Comparison of ENCODE assay signal across 14 cellular contexts in genomic region chr3:179589143-179589542, GRCh38. TPM values are rescaled to one million over a fixed set of nuclear protein-coding genes. Genes with fewer than 3 reads are reported as not detected.
DNase-seq lines count a peak whose midpoint lies in the region; ATAC-seq, FAIRE-seq and TF ChIP-seq lines count a peak whose summit lies in the region.
"Had no signal": no experiment of that assay in that cellular context is flagged by ENCODE, and none has a peak within 500 bp of the region (broad histone marks: within the 10 kb centered on the region; RNA-seq: fewer than 3 reads in every experiment).

No MANE protein-coding gene starts in this region.

- no peaks in the 10 kb centered on the region for H3K9me3 Mint-ChIP-seq in astrocyte (ENCODE audit: unreplicated experiment)
- H3K9me3 Mint-ChIP-seq in stimulated activated naive CD8-positive, alpha-beta T cell treated with anti-CD3 and anti-CD28 coated beads, Interleukin-15, Interleukin-2, amounts not matched to agents 100 ng/mL and 50 ng/mL, for 24 hours, result no peaks in the 10 kb centered on the region

- no peaks in the 10 kb centered on the region for H3K79me2 ChIP-seq in HepG2 (ENCODE audit: insufficient read depth, low read length)
- H3K79me2 ChIP-seq in astrocyte (ENCODE audit: insufficient read depth, low read length), result no peaks in the 10 kb centered on the region

- POLR2A ChIA-PET in HepG2 (lab: Yijun Ruan, JAX), result interaction anchor here (0.8 kb wide), 1 partner anchor 16 kb away, joined by 4 read pairs; the partner anchor contains the start of gene NDUFB5

- in situ Hi-C loops in HepG2 (cut with HindIII; ENCODE audit: extremely low pct_ligation_motif_present, low pct_unique_long_range_greater_than_20kb), result no loop called here

- H3K27ac ChIP-seq in HepG2 (ENCODE audit: extremely low read length, insufficient read depth, low read length) (no peak overlapping the region), right lobe of liver (no peak overlapping the region), astrocyte (ENCODE audit: low read depth, low read length) (no peak overlapping the region), substantia nigra (ENCODE audit: low read depth, low read length, poor library complexity, severe bottlenecking) (no peak overlapping the region), aorta (ENCODE audit: low read depth in 1 of 2, low read length in 2 of 2) (no peak overlapping the region)
- H3K27ac ChIP-seq: gastroesophageal sphincter had no signal

- TF ChIP-seq EP300 in HepG2 (IDR thresholded peaks at IDR 0.05; ENCODE audit: low read depth in 2 of 2, low read length in 2 of 2), result no peak
- no peak for TF ChIP-seq EP300 in HepG2 (CRISPR knock-in tag; IDR thresholded peaks at IDR 0.05; ENCODE audit: borderline replicate concordance)

- H4K20me1 ChIP-seq in HepG2 (ENCODE audit: insufficient read depth, low read length) (no peaks in the 10 kb centered on the region), astrocyte (ENCODE audit: insufficient read depth, low read length) (no peaks in the 10 kb centered on the region)

- TF ChIP-seq RAD21 in HepG2 (CRISPR knock-in tag; IDR thresholded peaks at IDR 0.05), result no peak

- no peak for TF ChIP-seq POLR2A in HepG2 (IDR thresholded peaks at IDR 0.05; ENCODE audit: insufficient read depth in 1 of 2, low read depth in 2 of 2, low read length in 2 of 2)
- no peak for TF ChIP-seq POLR2A in right lobe of liver (IDR thresholded peaks at IDR 0.05)

- H3K4me1 ChIP-seq in HepG2 (ENCODE audit: insufficient read depth, low read length), result no peaks in the 10 kb centered on the region
- H3K4me1 ChIP-seq in right lobe of liver, result no peaks in the 10 kb centered on the region
- H3K4me1 ChIP-seq in astrocyte (ENCODE audit: insufficient read depth, low read length), result no peaks in the 10 kb centered on the region
- no peaks in the 10 kb centered on the region for H3K4me1 ChIP-seq in aorta (ENCODE audit: control insufficient read depth in 1 of 2, insufficient read depth in 2 of 2, low read length in 2 of 2)

- H3K4me1 Mint-ChIP-seq in astrocyte (ENCODE audit: low read depth, unreplicated experiment), result no peaks in the 10 kb centered on the region
- H3K4me1 Mint-ChIP-seq in stimulated activated naive CD8-positive, alpha-beta T cell treated with anti-CD3 and anti-CD28 coated beads, Interleukin-15, Interleukin-2, amounts not matched to agents 100 ng/mL and 50 ng/mL, for 24 hours (ENCODE audit: low read depth), result peaks cover 12% of the 10 kb centered on the region

- CTCF ChIA-PET in HepG2 (lab: Yijun Ruan, JAX; ENCODE audit: low intra/inter-chr PET ratio, low total read pairs), result no interaction called here

- peaks cover 2% of the 10 kb centered on the region for H3K36me3 Mint-ChIP-seq in astrocyte (ENCODE audit: low read depth, unreplicated experiment)
- H3K36me3 Mint-ChIP-seq in stimulated activated naive CD8-positive, alpha-beta T cell treated with anti-CD3 and anti-CD28 coated beads, Interleukin-15, Interleukin-2, amounts not matched to agents 100 ng/mL and 50 ng/mL, for 24 hours (ENCODE audit: low read depth), result peaks cover 60% of the 10 kb centered on the region

- FAIRE-seq in HepG2 (lab: Jason Lieb, UNC) (no peak), astrocyte (lab: Jason Lieb, UNC) (no peak)
- FAIRE-seq: H1 had no signal

- H2AFZ ChIP-seq in HepG2 (ENCODE audit: low read length) (no peak overlapping the region), astrocyte (ENCODE audit: low read depth, low read length) (no peak overlapping the region)

- H3K9me3 ChIP-seq in HepG2 (ENCODE audit: low read length), result no peaks in the 10 kb centered on the region
- no peaks in the 10 kb centered on the region for H3K9me3 ChIP-seq in right lobe of liver
- no peaks in the 10 kb centered on the region for H3K9me3 ChIP-seq in astrocyte (ENCODE audit: insufficient read depth, low read depth, low read length)
- H3K9me3 ChIP-seq in aorta (ENCODE audit: control insufficient read depth, low read length), result no peaks in the 10 kb centered on the region
- H3K9me3 ChIP-seq: gastroesophageal sphincter had no signal

- intact Hi-C loops in HepG2 (cut with micrococcal nuclease; ENCODE audit: unreplicated experiment) (no loop called here), right lobe of liver (cut with DNase I) (no loop called here), aorta (cut with DNase I) (no loop called here)

- no peak overlapping the region for H3K27ac Mint-ChIP-seq in astrocyte (ENCODE audit: unreplicated experiment)
- H3K27ac Mint-ChIP-seq in stimulated activated naive CD8-positive, alpha-beta T cell treated with anti-CD3 and anti-CD28 coated beads, Interleukin-15, Interleukin-2, amounts not matched to agents 100 ng/mL and 50 ng/mL, for 24 hours, result peak overlapping the region; percentile 78

- no peak overlapping the region for H3K9ac ChIP-seq in HepG2 (ENCODE audit: insufficient read depth, low read depth, low read length)
- H3K9ac ChIP-seq in astrocyte (ENCODE audit: low read length), result no peak overlapping the region

- no peaks in the 10 kb centered on the region for H3K27me3 Mint-ChIP-seq in astrocyte (ENCODE audit: low read depth, unreplicated experiment)
- H3K27me3 Mint-ChIP-seq in stimulated activated naive CD8-positive, alpha-beta T cell treated with anti-CD3 and anti-CD28 coated beads, Interleukin-15, Interleukin-2, amounts not matched to agents 100 ng/mL and 50 ng/mL, for 24 hours, result no peaks in the 10 kb centered on the region

- no peak for TF ChIP-seq CTCF in HepG2 (CRISPR knock-in tag; IDR thresholded peaks at IDR 0.05)
- TF ChIP-seq CTCF in right lobe of liver (IDR thresholded peaks at IDR 0.05), result no peak
- no peak for TF ChIP-seq CTCF in astrocyte (IDR thresholded peaks at IDR 0.05; ENCODE audit: insufficient read depth, low read depth, low read length)

- ATAC-seq in HepG2, result no peak
- no peak for ATAC-seq in right lobe of liver
- peak; percentile 81 for ATAC-seq in HG02884 (IDR thresholded peaks at IDR 0.05; ENCODE audit: unreplicated experiment)
- no peak for ATAC-seq in aorta (ENCODE audit: low FRiP score)
- ATAC-seq: gastroesophageal sphincter had no signal

- H3K4me3 ChIP-seq in HepG2 (replicated peaks in 1 of 3; ENCODE audit: insufficient read depth in 1 of 3, low read depth in 2 of 3, low read length in 3 of 3), result no peak overlapping the region
- H3K4me3 ChIP-seq in right lobe of liver, result no peak overlapping the region
- H3K4me3 ChIP-seq in astrocyte (ENCODE audit: insufficient read depth, low read depth, low read length), result no peak overlapping the region
- no peak overlapping the region for H3K4me3 ChIP-seq in aorta (ENCODE audit: low read length in 2 of 2)
- H3K4me3 ChIP-seq: gastroesophageal sphincter had no signal

- H3K4me2 ChIP-seq in HepG2 (ENCODE audit: low read depth, low read length) (no peak overlapping the region), astrocyte (ENCODE audit: low read length) (no peak overlapping the region)

- TSS peak; percentile 19 for BruUV-seq in HepG2 (replicated peaks; lab: Mats Ljungman, UMichigan)

- H3K36me3 ChIP-seq in HepG2 (replicated peaks in 1 of 2; ENCODE audit: control insufficient read depth in 1 of 2, insufficient read depth in 2 of 2, low read length in 2 of 2), result peaks cover 5 to 70% of the 10 kb centered on the region in 2 experiments
- H3K36me3 ChIP-seq in right lobe of liver, result peaks cover 0 to 73% (median 26%) of the 10 kb centered on the region in 4 donors
- H3K36me3 ChIP-seq in astrocyte (ENCODE audit: insufficient read depth, low read length), result peaks cover 65% of the 10 kb centered on the region
- H3K36me3 ChIP-seq in aorta (ENCODE audit: control insufficient read depth in 1 of 2, insufficient read depth in 2 of 2, low read length in 1 of 2), result peaks cover 0 to 5% of the 10 kb centered on the region in 2 donors

- no peak for DNase-seq in HepG2 (ENCODE audit: low spot score)
- DNase-seq in right lobe of liver, result no peak
- DNase-seq in astrocyte (ENCODE audit: low read depth), result peak; percentile 18
- DNase-seq in substantia nigra (lab: John Stamatoyannopoulos, UW), result no peak
- DNase-seq in aorta, result no peak
- no peak for DNase-seq in NCI-H1092 treated with DMSO at 0.1 percent for 48 hours (lab: John Stamatoyannopoulos, UW)
- DNase-seq: activated CD4-positive, alpha-beta T cell treated with anti-CD3 and anti-CD28 coated beads for 1 hour; activated naive CD4-positive, alpha-beta T cell; NCI-H2171 treated with DMSO at 0.1 percent for 48 hours; stimulated activated CD4-positive, alpha-beta T cell treated with anti-CD3 and anti-CD28 coated beads, Interleukin-4, amount 100 ng/mL, for 24 hours had no signal

- H3K4me3 Mint-ChIP-seq in astrocyte (ENCODE audit: unreplicated experiment), result no peak overlapping the region
- H3K4me3 Mint-ChIP-seq in stimulated activated naive CD8-positive, alpha-beta T cell treated with anti-CD3 and anti-CD28 coated beads, Interleukin-15, Interleukin-2, amounts not matched to agents 100 ng/mL and 50 ng/mL, for 24 hours, result no peak overlapping the region

- H3K27me3 ChIP-seq in HepG2 (ENCODE audit: control insufficient read depth in 1 of 2, insufficient read depth in 2 of 2, low read length in 2 of 2) (no peaks in the 10 kb centered on the region), right lobe of liver (no peaks in the 10 kb centered on the region), astrocyte (ENCODE audit: insufficient read depth, low read length) (no peaks in the 10 kb centered on the region), aorta (ENCODE audit: control insufficient read depth in 1 of 2, insufficient read depth in 2 of 2, low read length in 1 of 2) (no peaks in the 10 kb centered on the region)
- H3K27me3 ChIP-seq: gastroesophageal sphincter had no signal

RNA-seq across cellular contexts. Expression of gene MRPL47, which starts 15.3 kb away (rescaled TPM):
- total RNA-seq in HepG2 (2016; rRNA removed; fragmentation: Illumina TruSeq; extraction: Trizol) (83.8 and 120 TPM in 2 replicates), right lobe of liver (10 to 100 TPM; 12.4 to 25.0 (median 18.2) TPM), astrocyte (45.9 and 47.1 TPM in 2 replicates), aorta (10 to 100 TPM; 19.7 to 23.7 TPM)
- 32.8 and 34.3 TPM in 2 replicates for total RNA-seq in HepG2 (2016; cell fraction: cytosol; rRNA removed; fragmentation: Illumina TruSeq; extraction: Trizol; ENCODE audit: low read depth)
- total RNA-seq in HepG2 (2016; cell fraction: insoluble cytoplasmic fraction; rRNA removed; fragmentation: Illumina TruSeq; extraction: Trizol), result 77.3 and 132 TPM in 2 replicates
- 32.7 and 38.5 TPM in 2 replicates for total RNA-seq in HepG2 (2016; cell fraction: membrane; rRNA removed; fragmentation: Illumina TruSeq; extraction: Trizol)
- total RNA-seq in HepG2 (2016; cell fraction: nucleus; rRNA removed; fragmentation: Illumina TruSeq; extraction: Trizol), result 29.4 and 31.7 TPM in 2 replicates
- polyA plus RNA-seq in HepG2 (2011; rRNA removed) (27.9 and 36.1 TPM in 2 replicates), aorta (10 to 100 TPM; 34.0 to 39.7 TPM)
- polyA plus RNA-seq in HepG2 (2011; cell fraction: cytosol; rRNA removed), result 16.1 and 24.9 TPM in 2 replicates
- polyA plus RNA-seq in HepG2 (2011; cell fraction: nucleus; rRNA removed), result 6.3 and 6.9 TPM in 2 replicates
- 31.6 and 41.5 TPM in 2 replicates for polyA plus RNA-seq in HepG2 (2012)
- polyA plus RNA-seq in HepG2 (2016; cell fraction: cytosol; fragmentation: Illumina TruSeq; extraction: Trizol; ENCODE audit: low read depth), result 37.9 and 39.7 TPM in 2 replicates
- polyA plus RNA-seq in HepG2 (2016; cell fraction: insoluble cytoplasmic fraction; fragmentation: Illumina TruSeq; extraction: Trizol; ENCODE audit: low read depth), result 137 and 147 TPM in 2 replicates
- 34.8 and 37.3 TPM in 2 replicates for polyA plus RNA-seq in HepG2 (2016; cell fraction: membrane; fragmentation: Illumina TruSeq; extraction: Trizol; ENCODE audit: low read depth)
- 51.7 and 59.5 TPM in 2 replicates for polyA plus RNA-seq in HepG2 (2016; cell fraction: nucleus; fragmentation: Illumina TruSeq; extraction: Trizol; ENCODE audit: insufficient read depth, low read depth)
- 8.7 and 22.5 TPM in 2 replicates for polyA minus RNA-seq in HepG2 (2011; rRNA and poly(A)+ RNA removed; ENCODE audit: low replicate concordance)
- polyA minus RNA-seq in HepG2 (2011; cell fraction: cytosol; rRNA and poly(A)+ RNA removed), result 14.0 and 14.8 TPM in 2 replicates
- 15.8 and 20.0 TPM in 2 replicates for polyA minus RNA-seq in HepG2 (2011; cell fraction: nucleus; rRNA and poly(A)+ RNA removed)

RNA-seq across cellular contexts. Expression of gene NDUFB5, which starts 15.5 kb away (rescaled TPM):
- total RNA-seq in HepG2 (2016; rRNA removed; fragmentation: Illumina TruSeq; extraction: Trizol) (120 and 154 TPM in 2 replicates), right lobe of liver (100 to 1,000 TPM in 1 of 6 experiments, 10 to 100 TPM in 5; 53.4 to 102 (median 64.6) TPM), astrocyte (73.7 and 86.4 TPM in 2 replicates), aorta (10 to 100 TPM; 32.5 to 52.6 TPM)
- total RNA-seq in HepG2 (2016; cell fraction: cytosol; rRNA removed; fragmentation: Illumina TruSeq; extraction: Trizol; ENCODE audit: low read depth), result 39.7 and 42.0 TPM in 2 replicates
- 125 and 168 TPM in 2 replicates for total RNA-seq in HepG2 (2016; cell fraction: insoluble cytoplasmic fraction; rRNA removed; fragmentation: Illumina TruSeq; extraction: Trizol)
- total RNA-seq in HepG2 (2016; cell fraction: membrane; rRNA removed; fragmentation: Illumina TruSeq; extraction: Trizol), result 56.7 and 72.1 TPM in 2 replicates
- total RNA-seq in HepG2 (2016; cell fraction: nucleus; rRNA removed; fragmentation: Illumina TruSeq; extraction: Trizol), result 56.0 and 61.5 TPM in 2 replicates
- polyA plus RNA-seq in HepG2 (2011; rRNA removed) (30.4 and 43.3 TPM in 2 replicates), aorta (100 to 1,000 TPM in 1 of 2 donors, 10 to 100 TPM in 1; 66.3 to 131 TPM)
- 18.5 and 30.3 TPM in 2 replicates for polyA plus RNA-seq in HepG2 (2011; cell fraction: cytosol; rRNA removed)
- 15.8 and 22.3 TPM in 2 replicates for polyA plus RNA-seq in HepG2 (2011; cell fraction: nucleus; rRNA removed)
- 91.3 and 94.8 TPM in 2 replicates for polyA plus RNA-seq in HepG2 (2012)
- 39.9 and 44.5 TPM in 2 replicates for polyA plus RNA-seq in HepG2 (2016; cell fraction: cytosol; fragmentation: Illumina TruSeq; extraction: Trizol; ENCODE audit: low read depth)
- 155 and 170 TPM in 2 replicates for polyA plus RNA-seq in HepG2 (2016; cell fraction: insoluble cytoplasmic fraction; fragmentation: Illumina TruSeq; extraction: Trizol; ENCODE audit: low read depth)
- polyA plus RNA-seq in HepG2 (2016; cell fraction: membrane; fragmentation: Illumina TruSeq; extraction: Trizol; ENCODE audit: low read depth), result 61.9 and 64.1 TPM in 2 replicates
- polyA plus RNA-seq in HepG2 (2016; cell fraction: nucleus; fragmentation: Illumina TruSeq; extraction: Trizol; ENCODE audit: insufficient read depth, low read depth), result 93.0 and 106 TPM in 2 replicates
- polyA minus RNA-seq in HepG2 (2011; rRNA and poly(A)+ RNA removed; ENCODE audit: low replicate concordance), result 6.6 and 10.2 TPM in 2 replicates
- 30.8 and 34.3 TPM in 2 replicates for polyA minus RNA-seq in HepG2 (2011; cell fraction: cytosol; rRNA and poly(A)+ RNA removed)
- 17.9 and 18.5 TPM in 2 replicates for polyA minus RNA-seq in HepG2 (2011; cell fraction: nucleus; rRNA and poly(A)+ RNA removed)

RNA-seq across cellular contexts. Expression of gene ACTL6A, which starts 26.4 kb away (rescaled TPM):
- total RNA-seq in HepG2 (2016; rRNA removed; fragmentation: Illumina TruSeq; extraction: Trizol), result 84.1 and 116 TPM in 2 replicates
- 16.4 and 20.7 TPM in 2 replicates for total RNA-seq in HepG2 (2016; cell fraction: cytosol; rRNA removed; fragmentation: Illumina TruSeq; extraction: Trizol; ENCODE audit: low read depth)
- total RNA-seq in HepG2 (2016; cell fraction: insoluble cytoplasmic fraction; rRNA removed; fragmentation: Illumina TruSeq; extraction: Trizol), result 86.5 and 121 TPM in 2 replicates
- total RNA-seq in HepG2 (2016; cell fraction: membrane; rRNA removed; fragmentation: Illumina TruSeq; extraction: Trizol), result 31.9 and 33.1 TPM in 2 replicates
- 55.0 and 58.8 TPM in 2 replicates for total RNA-seq in HepG2 (2016; cell fraction: nucleus; rRNA removed; fragmentation: Illumina TruSeq; extraction: Trizol)
- polyA plus RNA-seq in HepG2 (2011; rRNA removed), result 43.7 and 58.1 TPM in 2 replicates
- polyA plus RNA-seq in HepG2 (2011; cell fraction: cytosol; rRNA removed), result 35.5 and 40.7 TPM in 2 replicates
- polyA plus RNA-seq in HepG2 (2011; cell fraction: nucleus; rRNA removed), result 69.6 and 84.5 TPM in 2 replicates
- polyA plus RNA-seq in HepG2 (2012), result 28.8 and 43.7 TPM in 2 replicates
- 10.2 and 11.3 TPM in 2 replicates for polyA plus RNA-seq in HepG2 (2016; cell fraction: cytosol; fragmentation: Illumina TruSeq; extraction: Trizol; ENCODE audit: low read depth)
- 99.9 and 106 TPM in 2 replicates for polyA plus RNA-seq in HepG2 (2016; cell fraction: insoluble cytoplasmic fraction; fragmentation: Illumina TruSeq; extraction: Trizol; ENCODE audit: low read depth)
- 19.7 and 20.1 TPM in 2 replicates for polyA plus RNA-seq in HepG2 (2016; cell fraction: membrane; fragmentation: Illumina TruSeq; extraction: Trizol; ENCODE audit: low read depth)
- 110 and 131 TPM in 2 replicates for polyA plus RNA-seq in HepG2 (2016; cell fraction: nucleus; fragmentation: Illumina TruSeq; extraction: Trizol; ENCODE audit: insufficient read depth, low read depth)
- 18.2 and 73.1 TPM in 2 replicates for polyA minus RNA-seq in HepG2 (2011; rRNA and poly(A)+ RNA removed; ENCODE audit: low replicate concordance)
- 22.5 and 24.9 TPM in 2 replicates for polyA minus RNA-seq in HepG2 (2011; cell fraction: cytosol; rRNA and poly(A)+ RNA removed)
- 51.0 and 56.7 TPM in 2 replicates for polyA minus RNA-seq in HepG2 (2011; cell fraction: nucleus; rRNA and poly(A)+ RNA removed)
- 10 to 100 TPM; 10.6 to 38.0 (median 15.5) TPM for total RNA-seq in right lobe of liver
- total RNA-seq in astrocyte, result 43.2 and 47.0 TPM in 2 replicates
- 10 to 100 TPM; 22.5 to 24.8 TPM for total RNA-seq in aorta
- 10 to 100 TPM; 22.9 to 35.4 TPM for polyA plus RNA-seq in aorta
